21 cellular contexts compared by ENCODE assay signal in genomic region chr20:59458645-59459044, GRCh38.
"Had no signal": no experiment of that assay in that cellular context is flagged by ENCODE, and none has a peak within 500 bp of the region (broad histone marks: within the 10 kb centered on the region; RNA-seq: fewer than 3 reads in every experiment).

No MANE protein-coding gene starts in this region.

- H3K36me3 ChIP-seq: thoracic aorta, uterus had no signal

- H3K4me3 Mint-ChIP-seq: activated naive CD4-positive, alpha-beta T cell treated with anti-CD3 and anti-CD28 coated beads, Interleukin-2, amount 50 U/mL, for 24 hours; activated naive CD8-positive, alpha-beta T cell treated with anti-CD3 and anti-CD28 coated beads, Interleukin-2, amount 50 U/mL, for 24 hours; activated T-cell treated with anti-CD3 and anti-CD28 coated beads, Interleukin-2, amount 50 U/mL, for 72 hours; nephron had no signal

- H3K4me1 ChIP-seq: uterus had no signal

- H3K36me3 Mint-ChIP-seq: activated naive CD4-positive, alpha-beta T cell treated with anti-CD3 and anti-CD28 coated beads, Interleukin-2, amount 50 U/mL, for 24 hours had no signal

- H3K27ac Mint-ChIP-seq: activated naive CD4-positive, alpha-beta T cell treated with anti-CD3 and anti-CD28 coated beads, Interleukin-2, amount 50 U/mL, for 24 hours; activated naive CD8-positive, alpha-beta T cell treated with anti-CD3 and anti-CD28 coated beads, Interleukin-2, amount 50 U/mL, for 24 hours; activated T-cell treated with anti-CD3 and anti-CD28 coated beads, Interleukin-2, amount 50 U/mL, for 72 hours; nephron had no signal

- H3K27ac ChIP-seq: thoracic aorta, uterus had no signal

- ATAC-seq: activated naive CD8-positive, alpha-beta T cell treated with anti-CD3 and anti-CD28 coated beads, Interleukin-2, amount 50 U/mL, for 24 hours; activated T-cell treated with anti-CD3 and anti-CD28 coated beads, Interleukin-2, amount 50 U/mL, for 72 hours; left cardiac atrium; right cardiac atrium; stimulated activated naive CD8-positive, alpha-beta T cell treated with anti-CD3 and anti-CD28 coated beads, Interleukin-15, Interleukin-2, amounts not matched to agents 100 U/mL and 50 U/mL, for 24 hours had no signal

- DNase-seq: activated CD4-positive, alpha-beta T cell treated with anti-CD3 and anti-CD28 coated beads for 4 hours; activated CD4-positive, alpha-beta T cell treated with anti-CD3 and anti-CD28 coated beads, Interleukin-2, amount 50 U/mL, for 4 hours; activated gamma-delta T cell; activated naive CD8-positive, alpha-beta T cell treated with anti-CD3 and anti-CD28 coated beads, Interleukin-2, amount 50 U/mL, for 24 hours; activated T-cell treated with anti-CD3 and anti-CD28 coated beads for 4 hours; activated T-cell treated with anti-CD3 and anti-CD28 coated beads, Interleukin-2, amount 50 U/mL, for 72 hours; amygdala; central memory CD4-positive, alpha-beta T cell; head of caudate nucleus; hippocampal formation; left cardiac atrium; mammary epithelial cell; right cardiac atrium; stimulated activated CD4-positive, alpha-beta T cell treated with anti-CD3 and anti-CD28 coated beads, Interleukin-2, amount 100 ng/mL, for 48 hours; stimulated activated naive CD8-positive, alpha-beta T cell treated with anti-CD3 and anti-CD28 coated beads, Interleukin-15, Interleukin-2, amounts not matched to agents 100 U/mL and 50 U/mL, for 24 hours; T-helper 2 cell; trophoblast cell; uterus had no signal

- H3K27me3 Mint-ChIP-seq: activated naive CD4-positive, alpha-beta T cell treated with anti-CD3 and anti-CD28 coated beads, Interleukin-2, amount 50 U/mL, for 24 hours had no signal

- H3K4me3 ChIP-seq: thoracic aorta, uterus had no signal

- H3K9me3 ChIP-seq: uterus had no signal

- H3K27me3 ChIP-seq: uterus had no signal

- H3K4me1 Mint-ChIP-seq: activated naive CD4-positive, alpha-beta T cell treated with anti-CD3 and anti-CD28 coated beads, Interleukin-2, amount 50 U/mL, for 24 hours; activated naive CD8-positive, alpha-beta T cell treated with anti-CD3 and anti-CD28 coated beads, Interleukin-2, amount 50 U/mL, for 24 hours had no signal

- H3K9me3 Mint-ChIP-seq: activated naive CD4-positive, alpha-beta T cell treated with anti-CD3 and anti-CD28 coated beads, Interleukin-2, amount 50 U/mL, for 24 hours; activated naive CD8-positive, alpha-beta T cell treated with anti-CD3 and anti-CD28 coated beads, Interleukin-2, amount 50 U/mL, for 24 hours; activated T-cell treated with anti-CD3 and anti-CD28 coated beads, Interleukin-2, amount 50 U/mL, for 72 hours; nephron had no signal
